ENCODE assay signal across 15 cellular contexts in the genomic region with DNA sequence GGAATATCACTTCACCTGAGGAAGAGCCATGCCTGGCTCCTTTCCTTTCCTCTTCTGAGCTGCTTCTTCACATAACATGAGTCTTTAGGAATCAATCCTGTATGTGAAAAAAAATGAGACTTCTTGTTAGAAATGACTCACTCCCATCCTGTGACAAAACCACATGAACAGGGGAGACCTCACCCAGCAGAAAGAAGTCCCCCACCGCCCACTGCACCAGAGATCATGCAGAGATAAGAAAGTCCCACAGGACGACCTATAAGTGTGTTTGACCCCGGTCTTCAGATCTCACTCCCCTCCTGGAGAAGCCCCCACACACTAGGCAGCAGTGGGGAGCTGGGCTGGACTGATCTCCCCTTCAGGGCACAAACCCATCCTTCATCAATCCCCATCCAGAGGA. TPM values are rescaled to one million over a fixed set of nuclear protein-coding genes. Genes with fewer than 3 reads are reported as not detected.
DNase-seq lines count a peak whose midpoint lies in the region; ATAC-seq and TF ChIP-seq lines count a peak whose summit lies in the region.
"Had no signal": no experiment of that assay in that cellular context is flagged by ENCODE, and none has a peak within 500 bp of the region (broad histone marks: within the 10 kb centered on the region; RNA-seq: fewer than 3 reads in every experiment).

No MANE protein-coding gene starts in this region.

- H3K27me3 ChIP-seq in brain microvascular endothelial cell (replicated peaks): no peaks in the 10 kb centered on the region
- H3K27me3 ChIP-seq: thyroid gland had no signal

- no peaks in the 10 kb centered on the region for H3K36me3 ChIP-seq in brain microvascular endothelial cell (replicated peaks)

- peak; percentile 24 for DNase-seq in NK-92 treated with Interleukin-12 subunit alpha and Interleukin-12 subunit beta, amount 100 ng/mL, for 24 hours (lab: John Stamatoyannopoulos, UW)
- DNase-seq in NK-92 (lab: John Stamatoyannopoulos, UW; ENCODE audit: unreplicated experiment): no peak
- peak; percentile 30 to 35 for DNase-seq in activated CD8-positive, alpha-beta memory T cell treated with anti-CD3 and anti-CD28 coated beads for 4 hours (ENCODE audit: low read depth in 2 of 2)
- peak; percentile 0 for DNase-seq in brain microvascular endothelial cell
- peak; percentile 49 for DNase-seq in stimulated activated CD8-positive, alpha-beta memory T cell treated with anti-CD3 and anti-CD28 coated beads, Interleukin-4, amount 100 ng/mL, for 24 hours (ENCODE audit: low read depth)
- DNase-seq in HCEC 1CT: no peak
- DNase-seq in A172 (ENCODE audit: low spot score): no peak
- DNase-seq: caudate nucleus, NCI-H1694 treated with DMSO at 0.1 percent for 48 hours, thyroid gland had no signal

- ATAC-seq in GM21576 (IDR thresholded peaks at IDR 0.05; ENCODE audit: unreplicated experiment): no peak
- ATAC-seq: esophagus mucosa, HepG2, SK-N-SH treated with all-trans-retinoic acid at 6 μM for 48 hours had no signal

- no peak for TF ChIP-seq CTCF in brain microvascular endothelial cell (IDR thresholded peaks at IDR 0.05; ENCODE audit: low read depth, low read length, missing control alignments)

- H3K4me3 ChIP-seq in brain microvascular endothelial cell (ENCODE audit: low read depth, low read length): no peak overlapping the region
- H3K4me3 ChIP-seq: thyroid gland had no signal

- no peak overlapping the region for H3K27ac ChIP-seq in brain microvascular endothelial cell
- H3K27ac ChIP-seq: 22Rv1, thyroid gland had no signal

- in situ Hi-C loops in brain microvascular endothelial cell (cut with HindIII; ENCODE audit: low pct_ligation_motif_present, low sequenced_read_pairs): no loop called here

RNA-seq across cellular contexts. Expression of gene ZNF600, which starts 7.8 kb away (rescaled TPM):
- 0.12 TPM in 1 of 2 replicates, not detected in the other for total RNA-seq in A172 (2014; rRNA removed; shearing (Covaris generic))

RNA-seq across cellular contexts. Expression of gene ZNF28, which starts 42.6 kb away (rescaled TPM):
- 10.5 and 12.0 TPM in 2 replicates for total RNA-seq in A172 (2014; rRNA removed; shearing (Covaris generic))

RNA-seq across cellular contexts. Expression of gene ZNF611, which starts 44.0 kb away (rescaled TPM):
- 9.7 and 11.7 TPM in 2 replicates for total RNA-seq in A172 (2014; rRNA removed; shearing (Covaris generic))

Comparison
In these comparisons a context has a peak if more than half of its experiments do, and no peak if none do; other contexts are left out.
1. DNase-seq: peak in NK-92 treated with Interleukin-12 subunit alpha and Interleukin-12 subunit beta, amount 100 ng/mL, for 24 hours (single experiment), activated CD8-positive, alpha-beta memory T cell treated with anti-CD3 and anti-CD28 coated beads for 4 hours (2 of 2), brain microvascular endothelial cell (single experiment) and stimulated activated CD8-positive, alpha-beta memory T cell treated with anti-CD3 and anti-CD28 coated beads, Interleukin-4, amount 100 ng/mL, for 24 hours (single experiment); none in NK-92 (single experiment), HCEC 1CT (single experiment) and A172 (single experiment).